In genomic region chr3:114356084-114357009, GRCh38 we compare ENCODE assay signal across 30 cellular contexts.
A peak's percentile ranks its signal among the peaks of the same experiment; 100 is the strongest.
DNase-seq lines count a peak whose midpoint lies in the region; ATAC-seq and TF ChIP-seq lines count a peak whose summit lies in the region.
"Had no signal": no experiment of that assay in that cellular context is flagged by ENCODE, and none has a peak within 500 bp of the region (broad histone marks: within the 10 kb centered on the region; RNA-seq: fewer than 3 reads in every experiment).

No MANE protein-coding gene starts in this region.

- no peak overlapping the region for H3K9ac ChIP-seq in OCI-LY3 (ENCODE audit: low read length)
- peak overlapping the region; percentile 56; the same call in 1 of the 2 replicates for H3K9ac ChIP-seq in iPS-20b (ENCODE audit: low read depth, low read length)

- no peak overlapping the region for H2AFZ ChIP-seq in OCI-LY3 (ENCODE audit: low read depth, low read length)
- H2AFZ ChIP-seq: PC-9 had no signal

- H3K36me3 ChIP-seq in OCI-LY3 (replicated peaks; ENCODE audit: low read depth, low read length), result no peaks in the 10 kb centered on the region
- no peaks in the 10 kb centered on the region for H3K36me3 ChIP-seq in iPS-20b (ENCODE audit: insufficient read depth, low read depth, low read length)
- H3K36me3 ChIP-seq: breast epithelium, prostate gland had no signal

- CTCF ChIA-PET in activated CD8-positive, alpha-beta memory T cell treated with anti-CD3 and anti-CD28 coated beads, Interleukin-2, amount 10 ng/mL, durations not matched to agents 7 days and 5 days (lab: Charles Lee), result interaction anchor here (0.6 to 1.1 kb wide), 3 partner anchors 9 to 281 kb away, joined by 3 to 5 read pairs (median 3); no protein-coding TSS in a partner anchor
- CTCF ChIA-PET in MCF 10A (lab: Yijun Ruan, JAX), result interaction anchor here (0.6 to 0.7 kb wide), 3 partner anchors 20 to 806 kb away, joined by 3 read pairs; no protein-coding TSS in a partner anchor

- no peaks in the 10 kb centered on the region for H3K79me2 ChIP-seq in OCI-LY3 (ENCODE audit: low read length)

- H3K36me3 Mint-ChIP-seq in activated CD8-positive, alpha-beta memory T cell treated with anti-CD3 and anti-CD28 coated beads, Interleukin-2, amount 10 ng/mL, durations not matched to agents 7 days and 5 days, result peaks cover 7% of the 10 kb centered on the region
- H3K36me3 Mint-ChIP-seq in MCF 10A (ENCODE audit: insufficient read depth, unreplicated experiment), result peaks cover 2% of the 10 kb centered on the region

- H3K27ac ChIP-seq in OCI-LY3 (ENCODE audit: low read length) (no peak overlapping the region), iPS-20b (ENCODE audit: low read length) (peak overlapping the region; percentile 52)
- H3K27ac ChIP-seq: breast epithelium, PC-9, prostate gland, thoracic aorta had no signal

- no peaks in the 10 kb centered on the region for H3K9me3 ChIP-seq in OCI-LY3 (ENCODE audit: insufficient read depth, low read length)
- H3K9me3 ChIP-seq in iPS-20b (ENCODE audit: insufficient read depth, low read depth, low read length), result no peaks in the 10 kb centered on the region
- H3K9me3 ChIP-seq: prostate gland, thoracic aorta had no signal

- no peaks in the 10 kb centered on the region for H3K9me3 Mint-ChIP-seq in activated CD8-positive, alpha-beta memory T cell treated with anti-CD3 and anti-CD28 coated beads, Interleukin-2, amount 10 ng/mL, durations not matched to agents 7 days and 5 days (ENCODE audit: low read depth)
- no peaks in the 10 kb centered on the region for H3K9me3 Mint-ChIP-seq in MCF 10A (ENCODE audit: unreplicated experiment)
- H3K9me3 Mint-ChIP-seq: activated naive CD4-positive, alpha-beta T cell treated with anti-CD3 and anti-CD28 coated beads for 36 hours; CD8-positive, alpha-beta T cell; immature natural killer cell; memory B cell had no signal

- H3K4me1 Mint-ChIP-seq in activated CD8-positive, alpha-beta memory T cell treated with anti-CD3 and anti-CD28 coated beads, Interleukin-2, amount 10 ng/mL, durations not matched to agents 7 days and 5 days, result peaks cover 2% of the 10 kb centered on the region
- H3K4me1 Mint-ChIP-seq in MCF 10A (ENCODE audit: insufficient read depth, unreplicated experiment), result no peaks in the 10 kb centered on the region
- H3K4me1 Mint-ChIP-seq: immature natural killer cell had no signal

- TF ChIP-seq CTCF in OCI-LY3 (IDR thresholded peaks at IDR 0.05; ENCODE audit: low read depth, low read length) (no peak), MCF 10A (IDR thresholded peaks at IDR 0.05; ENCODE audit: unreplicated experiment) (no peak)

- no peak for DNase-seq in activated CD8-positive, alpha-beta memory T cell treated with anti-CD3 and anti-CD28 coated beads, Interleukin-2, amount 10 ng/mL, durations not matched to agents 7 days and 5 days
- DNase-seq in activated CD8-positive, alpha-beta memory T cell treated with anti-CD3 and anti-CD28 coated beads, Interleukin-2, amount 50 U/mL, for 48 hours, result no peak
- DNase-seq in stimulated activated naive CD8-positive, alpha-beta T cell treated with anti-CD3 and anti-CD28 coated beads, Interleukin-15, Interleukin-2, amounts not matched to agents 100 U/mL and 50 U/mL, for 24 hours, result no peak
- DNase-seq in dermis blood vessel endothelial cell (no peak), MCF 10A (ENCODE audit: unreplicated experiment) (no peak)
- DNase-seq: activated naive CD4-positive, alpha-beta T cell treated with anti-CD3 and anti-CD28 coated beads for 36 hours; activated T-cell treated with anti-CD3 and anti-CD28 coated beads, Interleukin-2, amount 50 U/mL, for 48 hours; amygdala; CD8-positive, alpha-beta T cell; DMS153; effector CD8-positive, alpha-beta T cell; immature natural killer cell; KG1; MM.1S; NCI-H1417 treated with DMSO at 0.1 percent for 48 hours; NCI-H2081 treated with DMSO at 0.1 percent for 48 hours; NCI-H446 treated with DMSO at 0.1 percent for 48 hours; PC-9; stimulated activated CD4-positive, alpha-beta T cell treated with anti-CD3 and anti-CD28 coated beads, Interleukin-15, amount 100 ng/mL, for 24 hours; stimulated activated naive CD4-positive, alpha-beta T cell treated with Interleukin-2 at 50 U/mL for 16 hours; T-helper 17 cell had no signal

- no TSS peak for BruUV-seq in MCF 10A (replicated peaks; lab: Mats Ljungman, UMichigan)

- no peaks in the 10 kb centered on the region for H3K27me3 Mint-ChIP-seq in activated CD8-positive, alpha-beta memory T cell treated with anti-CD3 and anti-CD28 coated beads, Interleukin-2, amount 10 ng/mL, durations not matched to agents 7 days and 5 days
- H3K27me3 Mint-ChIP-seq in MCF 10A (ENCODE audit: insufficient read depth, unreplicated experiment), result no peaks in the 10 kb centered on the region
- H3K27me3 Mint-ChIP-seq: memory B cell, T-helper 17 cell had no signal

- no peaks in the 10 kb centered on the region for H3K27me3 ChIP-seq in OCI-LY3 (ENCODE audit: low read depth, low read length)
- H3K27me3 ChIP-seq in iPS-20b (ENCODE audit: insufficient read depth, low read length), result no peaks in the 10 kb centered on the region
- H3K27me3 ChIP-seq: breast epithelium had no signal

- intact Hi-C loops in MCF 10A (cut with micrococcal nuclease), result no loop called here

- 0 out of 2 replicates have a peak overlapping the region, but pooled peaks have one; percentile 1 for H3K4me2 ChIP-seq in OCI-LY3 (ENCODE audit: low read length)
- H3K4me2 ChIP-seq: PC-9 had no signal

- H3K4me1 ChIP-seq in OCI-LY3 (ENCODE audit: low read length) (peaks cover 18% of the 10 kb centered on the region), iPS-20b (ENCODE audit: insufficient read depth, low read length) (peaks cover 30% of the 10 kb centered on the region)
- H3K4me1 ChIP-seq: breast epithelium, prostate gland had no signal

- peak; percentile 33 for ATAC-seq in activated CD8-positive, alpha-beta memory T cell treated with anti-CD3 and anti-CD28 coated beads, Interleukin-2, amount 10 ng/mL, durations not matched to agents 7 days and 5 days
- peak; percentile 32 for ATAC-seq in stimulated activated naive CD8-positive, alpha-beta T cell treated with anti-CD3 and anti-CD28 coated beads, Interleukin-15, Interleukin-2, amounts not matched to agents 100 U/mL and 50 U/mL, for 24 hours
- no peak for ATAC-seq in GM21737 (IDR thresholded peaks at IDR 0.05; ENCODE audit: unreplicated experiment)
- ATAC-seq: CD8-positive, alpha-beta T cell; Right ventricle myocardium inferior; SK-N-SH treated with all-trans-retinoic acid at 6 μM for 48 hours; T-helper 17 cell had no signal

- H3K27ac Mint-ChIP-seq in activated CD8-positive, alpha-beta memory T cell treated with anti-CD3 and anti-CD28 coated beads, Interleukin-2, amount 10 ng/mL, durations not matched to agents 7 days and 5 days, result no peak overlapping the region
- H3K27ac Mint-ChIP-seq in MCF 10A (ENCODE audit: low read depth, unreplicated experiment), result no peak overlapping the region
- H3K27ac Mint-ChIP-seq: activated naive CD4-positive, alpha-beta T cell treated with anti-CD3 and anti-CD28 coated beads for 36 hours; CD8-positive, alpha-beta T cell; immature natural killer cell; memory B cell; T-helper 17 cell had no signal

- no peak overlapping the region for H3K4me3 ChIP-seq in OCI-LY3 (ENCODE audit: low read length)
- H3K4me3 ChIP-seq in iPS-20b (ENCODE audit: low read length), result peak overlapping the region; percentile 29; the same call in 1 of the 2 replicates
- H3K4me3 ChIP-seq: breast epithelium, PC-9, prostate gland, thoracic aorta had no signal

- H4K20me1 ChIP-seq in OCI-LY3 (ENCODE audit: insufficient read depth, low read length), result no peaks in the 10 kb centered on the region

- POLR2A ChIA-PET in MCF 10A (lab: Yijun Ruan, JAX), result interaction anchor here (0.6 kb wide), 1 partner anchor 193 kb away, joined by 3 read pairs; no protein-coding TSS in a partner anchor

- H3K4me3 Mint-ChIP-seq in activated CD8-positive, alpha-beta memory T cell treated with anti-CD3 and anti-CD28 coated beads, Interleukin-2, amount 10 ng/mL, durations not matched to agents 7 days and 5 days, result no peak overlapping the region
- H3K4me3 Mint-ChIP-seq in MCF 10A (ENCODE audit: unreplicated experiment), result no peak overlapping the region
- H3K4me3 Mint-ChIP-seq: activated naive CD4-positive, alpha-beta T cell treated with anti-CD3 and anti-CD28 coated beads for 36 hours; CD8-positive, alpha-beta T cell; immature natural killer cell; memory B cell; T-helper 17 cell had no signal
